20 cellular contexts compared by ENCODE assay signal in the genomic region with DNA sequence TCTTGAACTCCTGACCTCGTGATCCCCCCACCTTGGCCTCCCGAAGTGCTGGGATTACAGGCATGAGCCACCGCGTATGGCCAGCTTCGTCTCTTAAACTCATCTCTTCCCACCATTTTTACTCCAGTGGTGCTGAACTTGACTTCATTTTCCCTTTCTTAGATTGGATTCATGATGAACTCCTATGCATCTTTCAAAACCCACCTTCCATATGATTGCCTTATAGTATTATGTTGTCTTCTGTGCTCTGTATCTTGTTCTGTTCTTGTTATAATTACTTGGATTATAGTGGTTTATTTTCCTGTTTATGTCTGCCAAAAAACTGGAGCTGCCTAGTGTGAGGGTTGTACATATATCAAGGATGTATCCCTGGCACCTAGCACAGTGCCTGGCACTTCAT.
"Had no signal": no experiment of that assay in that cellular context is flagged by ENCODE, and none has a peak within 500 bp of the region (broad histone marks: within the 10 kb centered on the region; RNA-seq: fewer than 3 reads in every experiment).

No MANE protein-coding gene starts in this region.

- H3K9ac ChIP-seq: KMS-11 had no signal

- H3K27me3 ChIP-seq: ascending aorta, body of pancreas, MG63 had no signal

- H3K4me3 ChIP-seq: ascending aorta, body of pancreas, MG63 had no signal

- H3K36me3 ChIP-seq: ascending aorta, MG63, WERI-Rb-1 had no signal

- H3K9me3 ChIP-seq: ascending aorta, body of pancreas had no signal

- H3K4me2 ChIP-seq: KMS-11 had no signal

- DNase-seq: activated CD4-positive, alpha-beta memory T cell treated with anti-CD3 and anti-CD28 coated beads, Interleukin-2, amount 10 ng/mL, durations not matched to agents 7 days and 5 days; activated CD4-positive, alpha-beta T cell treated with anti-CD3 and anti-CD28 coated beads for 36 hours; activated CD4-positive, alpha-beta T cell treated with anti-CD3 and anti-CD28 coated beads, Interleukin-2, amount 50 U/mL, for 1 hour; activated effector memory CD4-positive, alpha-beta T cell treated with Interleukin-2 at 50 U/mL for 16 hours; activated naive CD4-positive, alpha-beta T cell; activated T-cell treated with anti-CD3 and anti-CD28 coated beads for 4 hours; body of pancreas; MG63; MV-4-11; NCI-H1105; NCI-H1436; NCI-H1694 treated with DMSO at 0.1 percent for 48 hours; NCI-H2029 treated with DMSO at 0.1 percent for 48 hours; NCI-H345; NCI-H510A treated with DMSO at 0.1 percent for 48 hours; SIG-M5; T-helper 1 cell; WERI-Rb-1 had no signal

- H3K27ac ChIP-seq: KMS-11, WERI-Rb-1 had no signal

- ATAC-seq: activated CD4-positive, alpha-beta T cell treated with anti-CD3 and anti-CD28 coated beads for 36 hours; body of pancreas had no signal
